Comparison of ENCODE assay signal across 12 cellular contexts in the genomic region with DNA sequence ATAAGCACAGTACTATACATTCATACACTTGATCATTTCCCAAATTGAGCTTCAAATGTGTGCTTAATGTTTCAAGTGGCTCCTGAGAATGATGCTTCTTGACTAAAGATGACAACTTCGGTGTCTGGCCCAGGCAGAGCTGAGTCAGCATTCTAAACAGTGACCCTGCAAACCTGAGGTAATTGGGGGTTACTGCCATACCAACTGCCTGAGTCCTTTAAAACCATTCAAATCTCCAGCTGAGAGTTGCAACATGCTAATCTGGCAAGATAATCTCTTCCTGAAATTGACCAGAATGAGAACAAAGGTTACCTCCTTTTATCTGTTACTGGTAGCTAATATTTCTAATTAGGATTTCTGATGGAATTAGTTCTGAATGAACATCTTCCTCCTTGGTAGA. TPM values are rescaled to one million over a fixed set of nuclear protein-coding genes. Genes with fewer than 3 reads are reported as not detected.
DNase-seq lines count a peak whose midpoint lies in the region; ATAC-seq and TF ChIP-seq lines count a peak whose summit lies in the region.
"Had no signal": no experiment of that assay in that cellular context is flagged by ENCODE, and none has a peak within 500 bp of the region (broad histone marks: within the 10 kb centered on the region; RNA-seq: fewer than 3 reads in every experiment).

No MANE protein-coding gene starts in this region.

- H3K9me2 ChIP-seq in hepatocyte (replicated peaks; ENCODE audit: insufficient read depth) = no peaks in the 10 kb centered on the region

- no peak overlapping the region for H2AFZ ChIP-seq in hepatocyte

- H3K4me1 ChIP-seq in hepatocyte (ENCODE audit: insufficient read depth) = peaks cover 11% of the 10 kb centered on the region

- intact Hi-C loops in CD4-positive, alpha-beta T cell (cut with DNase I, micrococcal nuclease) = loop anchor here in 1 of 2 experiments (5.0 kb wide), 1 partner anchor 56 kb away; no protein-coding TSS in a partner anchor
- intact Hi-C loops in sciatic nerve (cut with DNase I) = no loop called here

- DNase-seq in AG08396 (ENCODE audit: low spot score) (peak; percentile 31), T-cell (no peak), hepatocyte (ENCODE audit: low spot score) (peak; percentile 23), sciatic nerve (ENCODE audit: low spot score) (no peak), NCI-H146 (lab: John Stamatoyannopoulos, UW) (no peak)
- DNase-seq in CD4-positive, alpha-beta T cell = no peak
- DNase-seq: foreskin melanocyte, NCI-H69 had no signal

- H4K20me1 ChIP-seq in hepatocyte (ENCODE audit: insufficient read depth, poor library complexity, severe bottlenecking) = no peaks in the 10 kb centered on the region

- no peaks in the 10 kb centered on the region for H3K36me3 ChIP-seq in hepatocyte (replicated peaks; ENCODE audit: insufficient read depth, low read depth)
- H3K36me3 ChIP-seq: SJSA1 had no signal

- H3K27me3 Mint-ChIP-seq in CD4-positive, alpha-beta T cell = no peaks in the 10 kb centered on the region
- no peaks in the 10 kb centered on the region for H3K27me3 Mint-ChIP-seq in T-cell

- H3K36me3 Mint-ChIP-seq in CD4-positive, alpha-beta T cell (ENCODE audit: low read depth) = peaks cover 74% of the 10 kb centered on the region
- H3K36me3 Mint-ChIP-seq in T-cell = peaks cover 32% of the 10 kb centered on the region

- no peak overlapping the region for H3K27ac ChIP-seq in CD4-positive, alpha-beta T cell (ENCODE audit: low read depth, low read length)
- H3K27ac ChIP-seq in hepatocyte = no peak overlapping the region
- H3K27ac ChIP-seq: SJSA1, skin epidermis had no signal

- H3K27me3 ChIP-seq in CD4-positive, alpha-beta T cell (ENCODE audit: control insufficient read depth, insufficient read depth, low read length) = no peaks in the 10 kb centered on the region
- peaks cover 17% of the 10 kb centered on the region for H3K27me3 ChIP-seq in hepatocyte
- H3K27me3 ChIP-seq: SJSA1 had no signal

- H3K4me1 Mint-ChIP-seq in CD4-positive, alpha-beta T cell (ENCODE audit: low read depth) = peaks cover 96% of the 10 kb centered on the region
- H3K4me1 Mint-ChIP-seq in T-cell = peaks cover 94 to 96% (median 95%) of the 10 kb centered on the region in 3 donors

- ATAC-seq in CD4-positive, alpha-beta T cell (ENCODE audit: poor library complexity) = no peak
- ATAC-seq in T-cell (replicated peaks in 1 of 4) = no peak
- ATAC-seq in HG02571 (IDR thresholded peaks at IDR 0.05; ENCODE audit: unreplicated experiment) = no peak
- no peak for ATAC-seq in HG02885 (IDR thresholded peaks at IDR 0.05; ENCODE audit: poor library complexity, unreplicated experiment)
- ATAC-seq in sciatic nerve = no peak

- peak overlapping the region; percentile 68 for H3K4me3 Mint-ChIP-seq in CD4-positive, alpha-beta T cell
- peak overlapping the region in 2 of 3 donors; percentile 17 to 84 for H3K4me3 Mint-ChIP-seq in T-cell

- H3K27ac Mint-ChIP-seq in CD4-positive, alpha-beta T cell = peak overlapping the region; percentile 91
- peak overlapping the region; percentile 76 to 94 for H3K27ac Mint-ChIP-seq in T-cell

- WGBS in hepatocyte (ENCODE audit: low lambda C conversion rate, missing lambda C conversion rate) = 24% methylated on average over 1 of the region's 1 CpG

- H3K79me2 ChIP-seq in hepatocyte = peaks cover 5% of the 10 kb centered on the region

- CTCF ChIA-PET in CD4-positive, alpha-beta T cell (lab: Charles Lee) = interaction anchor here (0.9 to 2.6 kb wide), 3 partner anchors 105 to 191 kb away, joined by 3 to 11 read pairs (median 5); no protein-coding TSS in a partner anchor
- CTCF ChIA-PET in T-cell (lab: Charles Lee) = interaction anchor here (0.6 to 2.9 kb wide), 11 partner anchors 9 to 590 kb away, joined by 3 to 8 read pairs (median 3); a partner anchor contains a TSS

- POLR2A ChIA-PET in CD4-positive, alpha-beta T cell (lab: Charles Lee) = interaction anchor here (0.9 to 5.5 kb wide), 4 partner anchors 8 to 22 kb away, joined by 3 to 91 read pairs (median 8); a partner anchor contains a TSS
- POLR2A ChIA-PET in T-cell (lab: Charles Lee) = interaction anchor here (0.6 to 1.6 kb wide), 6 partner anchors 10 to 336 kb away, joined by 3 to 10 read pairs (median 4); no protein-coding TSS in a partner anchor

- TF ChIP-seq CTCF in CD4-positive, alpha-beta T cell (IDR thresholded peaks at IDR 0.05) = no peak
- TF ChIP-seq CTCF in hepatocyte (IDR thresholded peaks at IDR 0.05; ENCODE audit: poor library complexity) = no peak

- no peak overlapping the region for H3K4me2 ChIP-seq in hepatocyte

- H3K9me3 ChIP-seq in CD4-positive, alpha-beta T cell (ENCODE audit: control insufficient read depth, low read length) = no peaks in the 10 kb centered on the region
- no peaks in the 10 kb centered on the region for H3K9me3 ChIP-seq in hepatocyte (ENCODE audit: low read depth)

- peaks cover 2% of the 10 kb centered on the region for H3K9me3 Mint-ChIP-seq in CD4-positive, alpha-beta T cell
- peaks cover 0 to 4% (median 3%) of the 10 kb centered on the region in 3 donors for H3K9me3 Mint-ChIP-seq in T-cell

- no peak overlapping the region for H3K4me3 ChIP-seq in hepatocyte
- H3K4me3 ChIP-seq: SJSA1, skin epidermis had no signal

RNA-seq across cellular contexts. Expression of a gene that starts 8.2 kb away (rescaled TPM):
- 100 to 1,000 TPM; 157 to 170 TPM for total RNA-seq in CD4-positive, alpha-beta T cell
- total RNA-seq in T-cell (100 to 1,000 TPM in 2 of 5 donors, 10 to 100 TPM in 3; 81.9 to 196 (median 96.7) TPM), hepatocyte (2.3 and 7.1 TPM in 2 replicates), sciatic nerve (25.3 TPM)
- polyA plus RNA-seq in hepatocyte = 2.6 and 3.5 TPM in 2 replicates

Comparison
In these comparisons a context has a peak if more than half of its experiments do, and no peak if none do; other contexts are left out.
1. DNase-seq: peak in AG08396 (single experiment) and hepatocyte (single experiment); none in CD4-positive, alpha-beta T cell (0 of 10), T-cell (0 of 34), sciatic nerve (single experiment) and NCI-H146 (single experiment).